In the genomic region with DNA sequence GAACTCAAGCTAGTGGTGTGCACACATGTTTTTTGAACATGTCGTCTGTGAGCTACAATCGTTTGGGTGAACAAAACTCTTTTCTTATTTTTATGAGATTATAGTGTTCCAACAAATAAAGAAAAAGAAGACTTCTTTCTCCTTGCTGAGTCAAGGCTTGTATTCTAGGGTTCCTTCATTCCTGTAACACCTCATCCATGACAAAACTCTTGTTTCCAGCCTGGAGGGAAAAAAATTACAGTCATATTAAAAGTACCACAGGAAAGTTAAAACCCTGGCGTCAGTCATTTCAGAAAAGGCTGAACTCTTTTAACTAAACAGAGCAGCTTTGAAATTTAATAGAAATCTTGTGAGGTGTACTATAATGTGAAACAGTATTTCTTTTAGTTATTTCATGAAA, we compare ENCODE assay signal across 26 cellular contexts.
DNase-seq lines count a peak whose midpoint lies in the region; ATAC-seq and TF ChIP-seq lines count a peak whose summit lies in the region.
"Had no signal": no experiment of that assay in that cellular context is flagged by ENCODE, and none has a peak within 500 bp of the region (broad histone marks: within the 10 kb centered on the region; RNA-seq: fewer than 3 reads in every experiment).

No MANE protein-coding gene starts in this region.

- no peak overlapping the region for H3K4me3 ChIP-seq in GM23248
- no peak overlapping the region for H3K4me3 ChIP-seq in naive thymus-derived CD4-positive, alpha-beta T cell (ENCODE audit: low read length)
- H3K4me3 ChIP-seq: hepatocyte, ovary, upper lobe of right lung had no signal

- ATAC-seq in foreskin keratinocyte (peak; percentile 5), GM18873 (IDR thresholded peaks at IDR 0.05; ENCODE audit: low FRiP score, unreplicated experiment) (no peak)
- ATAC-seq in naive thymus-derived CD4-positive, alpha-beta T cell: no peak
- ATAC-seq: natural killer cell treated with Interleukin-12 subunit alpha and Interleukin-12 subunit beta and Interleukin-15 and Interleukin-18, amount 100 ng/mL, for 72 hours; stimulated activated effector memory CD8-positive, alpha-beta T cell treated with anti-CD3 and anti-CD28 coated beads, Interleukin-12 subunit alpha, Interleukin-12 subunit beta, amount 100 ng/mL, for 72 hours; upper lobe of right lung had no signal

- H3K4me1 Mint-ChIP-seq in naive thymus-derived CD4-positive, alpha-beta T cell: peaks cover 0 to 4% (median 0%) of the 10 kb centered on the region in 7 donors
- H3K4me1 Mint-ChIP-seq: activated naive CD8-positive, alpha-beta T cell treated with anti-CD3 and anti-CD28 coated beads for 36 hours; stimulated activated effector memory CD8-positive, alpha-beta T cell treated with anti-CD3 and anti-CD28 coated beads, Interleukin-12 subunit alpha, Interleukin-12 subunit beta, amount 100 ng/mL, for 72 hours had no signal

- no peaks in the 10 kb centered on the region for H4K20me1 ChIP-seq in GM23248 (ENCODE audit: insufficient read depth)

- peak; percentile 7 for DNase-seq in GM23248
- DNase-seq in RWPE1 (ENCODE audit: low spot score): no peak
- DNase-seq in foreskin keratinocyte: peak in 1 of 2 donors; percentile 66
- DNase-seq in renal cortical epithelial cell (ENCODE audit: low read depth): peak; percentile 92
- no peak for DNase-seq in occipital lobe (lab: John Stamatoyannopoulos, UW)
- no peak for DNase-seq in naive thymus-derived CD4-positive, alpha-beta T cell
- DNase-seq: activated CD4-positive, alpha-beta T cell treated with anti-CD3 and anti-CD28 coated beads for 4 hours; activated CD8-positive, alpha-beta memory T cell treated with anti-CD3 and anti-CD28 coated beads for 24 hours; activated effector memory CD4-positive, alpha-beta T cell treated with Interleukin-2 at 50 U/mL for 16 hours; activated naive CD8-positive, alpha-beta T cell treated with anti-CD3 and anti-CD28 coated beads for 36 hours; effector CD4-positive, alpha-beta T cell; foreskin melanocyte; KG1; NCI-H1436; NCI-H748 treated with DMSO at 0.1 percent for 48 hours; ovary; SIG-M5; stimulated activated CD4-positive, alpha-beta T cell treated with anti-CD3 and anti-CD28 coated beads, Interleukin-12 subunit alpha, Interleukin-12 subunit beta, amount 100 ng/mL, for 4 hours; stimulated activated CD4-positive, alpha-beta T cell treated with anti-CD3 and anti-CD28 coated beads, Interleukin-4, amount 100 ng/mL, for 24 hours; substantia nigra; upper lobe of right lung had no signal

- H3K27ac ChIP-seq in GM23248 (no peak overlapping the region), RWPE1 (peak overlapping the region; percentile 97), foreskin keratinocyte (peak overlapping the region; percentile 74)
- no peak overlapping the region for H3K27ac ChIP-seq in naive thymus-derived CD4-positive, alpha-beta T cell (ENCODE audit: low read depth, low read length)
- H3K27ac ChIP-seq: ovary had no signal

- H3K9me3 Mint-ChIP-seq in naive thymus-derived CD4-positive, alpha-beta T cell: peaks cover 0 to 5% (median 0%) of the 10 kb centered on the region in 11 donors
- H3K9me3 Mint-ChIP-seq: activated naive CD8-positive, alpha-beta T cell treated with anti-CD3 and anti-CD28 coated beads for 36 hours; stimulated activated effector memory CD8-positive, alpha-beta T cell treated with anti-CD3 and anti-CD28 coated beads, Interleukin-12 subunit alpha, Interleukin-12 subunit beta, amount 100 ng/mL, for 72 hours had no signal

- POLR2A ChIA-PET in RWPE1 (lab: Yijun Ruan, JAX; ENCODE audit: low non-redundant PET): no interaction called here
- POLR2A ChIA-PET in naive thymus-derived CD4-positive, alpha-beta T cell (lab: Charles Lee): no interaction called here

- H3K4me1 ChIP-seq in GM23248 (ENCODE audit: insufficient read depth) (peaks cover 11% of the 10 kb centered on the region), foreskin keratinocyte (peaks cover 26% of the 10 kb centered on the region)
- no peaks in the 10 kb centered on the region for H3K4me1 ChIP-seq in naive thymus-derived CD4-positive, alpha-beta T cell (ENCODE audit: control insufficient read depth in 2 of 2, insufficient read depth in 2 of 2, low read length in 2 of 2)
- H3K4me1 ChIP-seq: upper lobe of right lung had no signal

- H3K79me2 ChIP-seq in GM23248 (ENCODE audit: insufficient read depth): no peaks in the 10 kb centered on the region
- H3K79me2 ChIP-seq: hepatocyte had no signal

- intact Hi-C loops in naive thymus-derived CD4-positive, alpha-beta T cell (cut with micrococcal nuclease): no loop called here

- no peak overlapping the region for H3K9ac ChIP-seq in GM23248

- H3K4me2 ChIP-seq in GM23248 (ENCODE audit: unreplicated experiment): no peak overlapping the region
- H3K4me2 ChIP-seq: hepatocyte had no signal

- H3K36me3 ChIP-seq in GM23248 (ENCODE audit: low read depth): no peaks in the 10 kb centered on the region
- no peaks in the 10 kb centered on the region for H3K36me3 ChIP-seq in naive thymus-derived CD4-positive, alpha-beta T cell (ENCODE audit: control insufficient read depth in 2 of 3, insufficient read depth in 3 of 3, low read length in 3 of 3)
- H3K36me3 ChIP-seq: ovary, upper lobe of right lung had no signal

- H3K9me2 ChIP-seq in GM23248 (ENCODE audit: insufficient read depth): no peaks in the 10 kb centered on the region

- no peak overlapping the region for H3K4me3 Mint-ChIP-seq in naive thymus-derived CD4-positive, alpha-beta T cell
- H3K4me3 Mint-ChIP-seq: activated naive CD8-positive, alpha-beta T cell treated with anti-CD3 and anti-CD28 coated beads for 36 hours; CD14-positive monocyte; natural killer cell treated with Interleukin-12 subunit alpha and Interleukin-12 subunit beta and Interleukin-15 and Interleukin-18, amount 100 ng/mL, for 72 hours; stimulated activated effector memory CD8-positive, alpha-beta T cell treated with anti-CD3 and anti-CD28 coated beads, Interleukin-12 subunit alpha, Interleukin-12 subunit beta, amount 100 ng/mL, for 72 hours had no signal

- H3K27me3 ChIP-seq in GM23248 (replicated peaks; ENCODE audit: insufficient read depth): no peaks in the 10 kb centered on the region
- H3K27me3 ChIP-seq in foreskin keratinocyte: no peaks in the 10 kb centered on the region
- H3K27me3 ChIP-seq in naive thymus-derived CD4-positive, alpha-beta T cell (ENCODE audit: control insufficient read depth in 2 of 2, insufficient read depth in 2 of 2, low read length in 2 of 2): no peaks in the 10 kb centered on the region
- H3K27me3 ChIP-seq: hepatocyte, ovary, upper lobe of right lung had no signal

- no peaks in the 10 kb centered on the region for H3K9me3 ChIP-seq in GM23248 (ENCODE audit: low read depth)
- no peaks in the 10 kb centered on the region for H3K9me3 ChIP-seq in naive thymus-derived CD4-positive, alpha-beta T cell (ENCODE audit: control insufficient read depth in 2 of 3, low read length in 3 of 3)
- H3K9me3 ChIP-seq: ovary, upper lobe of right lung had no signal

- no peak for TF ChIP-seq CTCF in RWPE1 (conservative IDR thresholded peaks at IDR 0.05; ENCODE audit: low read depth)
- no peak for TF ChIP-seq CTCF in foreskin keratinocyte (conservative IDR thresholded peaks at IDR 0.05)

- in situ Hi-C loops in GM23248 (cut with MboI): no loop called here

- H3K27me3 Mint-ChIP-seq in naive thymus-derived CD4-positive, alpha-beta T cell: peaks cover 0 to 52% (median 25%) of the 10 kb centered on the region in 5 donors

- CTCF ChIA-PET in RWPE1 (lab: Yijun Ruan, JAX): interaction anchor here (0.6 kb wide), 1 partner anchor 53 kb away, joined by 3 read pairs; no protein-coding TSS in a partner anchor
- CTCF ChIA-PET in naive thymus-derived CD4-positive, alpha-beta T cell (lab: Charles Lee): no interaction called here

- peaks cover 2% of the 10 kb centered on the region for H3F3A ChIP-seq in GM23248 (ENCODE audit: insufficient read depth)

- no peak overlapping the region for H3K27ac Mint-ChIP-seq in naive thymus-derived CD4-positive, alpha-beta T cell
- H3K27ac Mint-ChIP-seq: activated naive CD8-positive, alpha-beta T cell treated with anti-CD3 and anti-CD28 coated beads for 36 hours; CD14-positive monocyte; natural killer cell treated with Interleukin-12 subunit alpha and Interleukin-12 subunit beta and Interleukin-15 and Interleukin-18, amount 100 ng/mL, for 72 hours; stimulated activated effector memory CD8-positive, alpha-beta T cell treated with anti-CD3 and anti-CD28 coated beads, Interleukin-12 subunit alpha, Interleukin-12 subunit beta, amount 100 ng/mL, for 72 hours had no signal

- H2AFZ ChIP-seq in GM23248: 0 out of 2 replicates have a peak overlapping the region, but pooled peaks have one; percentile 7
- H2AFZ ChIP-seq: hepatocyte had no signal

- 54 to 60% methylated on average over 3 of the region's 3 CpGs for WGBS in GM23248 (ENCODE audit: low coverage in 1 of 2, low lambda C conversion rate in 2 of 2, missing lambda C conversion rate in 2 of 2), 2 experiments

- H3K36me3 Mint-ChIP-seq in naive thymus-derived CD4-positive, alpha-beta T cell: no peaks in the 10 kb centered on the region
- H3K36me3 Mint-ChIP-seq: activated naive CD8-positive, alpha-beta T cell treated with anti-CD3 and anti-CD28 coated beads for 36 hours; CD14-positive monocyte; natural killer cell treated with Interleukin-12 subunit alpha and Interleukin-12 subunit beta and Interleukin-15 and Interleukin-18, amount 100 ng/mL, for 72 hours; stimulated activated effector memory CD8-positive, alpha-beta T cell treated with anti-CD3 and anti-CD28 coated beads, Interleukin-12 subunit alpha, Interleukin-12 subunit beta, amount 100 ng/mL, for 72 hours had no signal

Comparison
In these comparisons a context has a peak if more than half of its experiments do, and no peak if none do; other contexts are left out.
1. DNase-seq: peak in GM23248 (single experiment) and renal cortical epithelial cell (single experiment); none in RWPE1 (single experiment), occipital lobe (single experiment) and naive thymus-derived CD4-positive, alpha-beta T cell (0 of 9).
2. H3K27ac ChIP-seq: peak in RWPE1 (single experiment) and foreskin keratinocyte (single experiment); none in GM23248 (single experiment) and naive thymus-derived CD4-positive, alpha-beta T cell (single experiment).